Comparison of ENCODE assay signal across 8 cellular contexts in the genomic region with DNA sequence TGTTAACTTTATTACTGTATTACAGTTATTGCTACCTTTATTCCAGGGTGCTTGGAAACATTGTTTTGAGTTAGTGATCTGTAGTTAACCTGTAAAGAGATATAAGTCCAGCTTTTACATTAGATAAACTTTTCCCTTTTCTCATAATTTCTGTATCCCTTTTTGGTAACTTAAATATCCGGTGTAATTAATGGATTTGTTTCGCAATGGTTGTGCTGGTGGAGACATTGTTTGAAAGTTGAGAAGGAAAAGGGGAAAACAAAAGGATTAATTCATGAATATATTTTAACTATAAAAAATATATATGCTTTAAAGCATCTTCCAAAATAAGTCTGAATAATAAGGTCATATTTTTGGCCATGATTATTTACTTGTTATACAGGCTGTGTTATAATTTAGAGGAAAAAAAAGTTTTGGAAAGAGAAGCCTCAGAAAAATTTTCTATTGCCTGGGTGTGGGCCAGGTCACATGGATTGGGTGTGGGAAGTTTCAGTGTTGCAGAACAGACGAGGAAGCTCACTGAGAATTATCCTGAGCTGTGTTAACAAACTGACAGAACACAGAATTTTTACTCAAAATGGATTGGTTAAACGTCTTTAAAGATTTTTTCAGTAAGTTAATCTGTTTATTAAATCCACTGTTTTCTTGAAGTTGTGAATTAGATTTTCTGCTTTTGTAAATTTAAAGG. TPM values are rescaled to one million over a fixed set of nuclear protein-coding genes. Genes with fewer than 3 reads are reported as not detected.
DNase-seq lines count a peak whose midpoint lies in the region; ATAC-seq and TF ChIP-seq lines count a peak whose summit lies in the region.

No MANE protein-coding gene starts in this region.

- 0 out of 2 replicates have a peak, but pooled peaks cover 2% of the 10 kb centered on the region for H3K9me2 ChIP-seq in SK-N-SH

- TF ChIP-seq EP300 in SK-N-SH (IDR thresholded peaks at IDR 0.05; ENCODE audit: borderline replicate concordance in 1 of 2, low read depth in 1 of 2, low read length in 1 of 2): no peak

- H3K4me2 ChIP-seq in SK-N-SH: no peak overlapping the region

- 0 out of 2 replicates have a peak, but pooled peaks cover 6% of the 10 kb centered on the region for H4K20me1 ChIP-seq in SK-N-SH (ENCODE audit: insufficient read depth)

- H3K79me2 ChIP-seq in SK-N-SH (ENCODE audit: insufficient read depth): peaks cover 24% of the 10 kb centered on the region

- H3F3A ChIP-seq in SK-N-SH (replicated peaks; ENCODE audit: insufficient read depth): peaks cover 5% of the 10 kb centered on the region

- peaks cover 0 to 13% (median 0%) of the 10 kb centered on the region in 3 donors for H3K36me3 ChIP-seq in tibial artery
- peaks cover 13 to 32% of the 10 kb centered on the region in 2 experiments for H3K36me3 ChIP-seq in SK-N-SH (replicated peaks in 1 of 2; ENCODE audit: control insufficient read depth in 1 of 2, insufficient read depth in 2 of 2, low read length in 1 of 2)

- no peak overlapping the region for H3K9ac ChIP-seq in SK-N-SH

- H3K27ac ChIP-seq in epithelial cell of prostate (peak overlapping the region; percentile 77), tibial artery (peak overlapping the region in 1 of 2 donors; percentile 15), SK-N-SH (ENCODE audit: low read depth in 2 of 2, low read length in 1 of 2) (no peak overlapping the region)

- POLR2A ChIA-PET in SK-N-SH (lab: Yijun Ruan, JAX): no interaction called here

- H3K4me3 ChIP-seq in tibial artery (peak overlapping the region in 1 of 2 donors; percentile 2), SK-N-SH (ENCODE audit: low read depth in 2 of 2, low read length in 1 of 2) (no peak overlapping the region)

- no peak for TF ChIP-seq RAD21 in SK-N-SH (IDR thresholded peaks at IDR 0.05; ENCODE audit: low read length)

- H2AFZ ChIP-seq in SK-N-SH (ENCODE audit: low read depth): no peak overlapping the region

- peak; percentile 6 for DNase-seq in NCI-H460 (ENCODE audit: extremely low read depth, low read depth)
- no peak for DNase-seq in epithelial cell of prostate (ENCODE audit: low read depth, low spot score)
- DNase-seq in lung microvascular endothelial cell (ENCODE audit: low read depth in 2 of 2): peak; percentile 58 to 72
- peak; percentile 62 to 70 for DNase-seq in tibial artery
- DNase-seq in cerebellum (ENCODE audit: low spot score): no peak
- no peak for DNase-seq in SK-N-SH
- no peak for DNase-seq in NCI-H187 treated with DMSO at 0.1 percent for 48 hours (lab: John Stamatoyannopoulos, UW)

- H3K9me3 ChIP-seq in tibial artery (no peaks in the 10 kb centered on the region), SK-N-SH (no peaks in the 10 kb centered on the region)

- 77% methylated on average over 4 of the region's 4 CpGs for WGBS in SK-N-SH (ENCODE audit: low lambda C conversion rate)

- no peak for ATAC-seq in HG03565 (IDR thresholded peaks at IDR 0.05; ENCODE audit: unreplicated experiment)

- no peaks in the 10 kb centered on the region for H3K27me3 ChIP-seq in tibial artery
- no peaks in the 10 kb centered on the region for H3K27me3 ChIP-seq in SK-N-SH (ENCODE audit: insufficient read depth)

- intact Hi-C loops in tibial artery (cut with DNase I; ENCODE audit: low total_unique reads): no loop called here

- TF ChIP-seq CTCF in tibial artery (IDR thresholded peaks at IDR 0.05): no peak
- TF ChIP-seq CTCF in SK-N-SH (IDR thresholded peaks at IDR 0.05): no peak

- H3K4me1 ChIP-seq in tibial artery: peaks cover 0 to 13% (median 0%) of the 10 kb centered on the region in 4 donors
- peaks cover 0 to 3% of the 10 kb centered on the region in 2 experiments; a peak in 1 of 4 replicates for H3K4me1 ChIP-seq in SK-N-SH (ENCODE audit: control insufficient read depth in 1 of 2, insufficient read depth in 2 of 2, low read depth in 1 of 2, low read length in 1 of 2)

- CTCF ChIA-PET in SK-N-SH (lab: Yijun Ruan, JAX): interaction anchor here (0.7 to 1.2 kb wide), 2 partner anchors 22 to 614 kb away, joined by 3 read pairs; no protein-coding TSS in a partner anchor

TF ChIP-seq in SK-N-SH, 30 proteins besides CTCF, POLR2A, EP300 and RAD21:
- no peak for TF ChIP-seq GATA2 (CRISPR knock-in tag; IDR thresholded peaks at IDR 0.05)
TF ChIP-seq in SK-N-SH: peak in this region for 0.

RNA-seq across cellular contexts. Expression of gene IL20RB, which starts 27.7 kb away (rescaled TPM):
- 7.1 and 8.8 TPM in 2 replicates for total RNA-seq in NCI-H460 (2014; rRNA removed; shearing (Covaris generic))
- 1.8 and 2.1 TPM in 2 replicates for polyA plus RNA-seq in NCI-H460 (2014; cell fraction: nucleus; rRNA removed)
- total RNA-seq in lung microvascular endothelial cell: 0.22 and 0.79 TPM in 2 replicates
- 0.45 TPM for total RNA-seq in cerebellum
- 0.58 and 0.78 TPM in 2 replicates for polyA plus RNA-seq in SK-N-SH (2012; rRNA removed)
- 0.33 and 0.43 TPM in 2 replicates for polyA plus RNA-seq in SK-N-SH (2012; cell fraction: cytosol; rRNA removed)
- polyA plus RNA-seq in SK-N-SH (2012; cell fraction: nucleus; rRNA removed): 1.8 and 2.7 TPM in 2 replicates

Comparison
In these comparisons a context has a peak if more than half of its experiments do, and no peak if none do; other contexts are left out.
1. DNase-seq: peak in NCI-H460 (single experiment), lung microvascular endothelial cell (2 of 2) and tibial artery (2 of 2); none in epithelial cell of prostate (single experiment), cerebellum (single experiment), SK-N-SH (single experiment) and NCI-H187 treated with DMSO at 0.1 percent for 48 hours (single experiment).